19 cellular contexts compared by ENCODE assay signal in the genomic region with DNA sequence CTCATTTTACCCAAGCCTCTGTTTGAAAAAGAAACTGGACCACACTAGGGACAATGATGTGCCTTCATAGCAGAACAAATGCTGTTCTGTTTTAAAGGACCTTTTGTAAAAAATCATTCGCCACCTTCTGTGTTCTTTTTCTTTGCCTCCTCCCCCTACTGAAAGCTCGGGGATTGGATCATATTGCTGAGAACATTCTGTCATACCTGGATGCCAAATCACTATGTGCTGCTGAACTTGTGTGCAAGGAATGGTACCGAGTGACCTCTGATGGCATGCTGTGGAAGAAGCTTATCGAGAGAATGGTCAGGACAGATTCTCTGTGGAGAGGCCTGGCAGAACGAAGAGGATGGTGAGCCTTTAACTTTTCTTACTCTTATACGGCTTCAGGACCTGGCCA.
"Had no signal": no experiment of that assay in that cellular context is flagged by ENCODE, and none has a peak within 500 bp of the region (broad histone marks: within the 10 kb centered on the region; RNA-seq: fewer than 3 reads in every experiment).

No MANE protein-coding gene starts in this region.

- H2AFZ ChIP-seq: neural progenitor cell had no signal

- H3K36me3 ChIP-seq: neural progenitor cell, suprapubic skin, transverse colon had no signal

- H3K4me2 ChIP-seq: neural progenitor cell had no signal

- H3K4me3 Mint-ChIP-seq: activated CD4-positive, alpha-beta T cell treated with anti-CD3 and anti-CD28 coated beads, Interleukin-2, amount 10 ng/mL, durations not matched to agents 24 days and 14 days; activated CD8-positive, alpha-beta T cell treated with anti-CD3 and anti-CD28 coated beads for 36 hours; activated naive CD8-positive, alpha-beta T cell treated with anti-CD3 and anti-CD28 coated beads, Interleukin-2, amount 50 U/mL, for 24 hours; activated T-helper 1 cell treated with anti-CD3 and anti-CD28 coated beads, Interleukin-12 subunit alpha, Interleukin-12 subunit beta, Interleukin-2, Interleukin-4 antibody, amounts not matched to agents 30 ng/mL and 10 ng/mL and 1 ng/mL, durations not matched to agents 14 hours and 24 hours and 36 hours; naive thymus-derived CD8-positive, alpha-beta T cell; neural progenitor cell; stimulated activated naive CD8-positive, alpha-beta T cell treated with anti-CD3 and anti-CD28 coated beads, Interleukin-15, Interleukin-2, amounts not matched to agents 100 ng/mL and 50 ng/mL, for 24 hours; T-helper 17 cell had no signal

- DNase-seq: activated CD4-positive, alpha-beta T cell treated with anti-CD3 and anti-CD28 coated beads, Interleukin-2, amount 10 ng/mL, durations not matched to agents 24 days and 14 days; activated CD4-positive, CD25-positive, alpha-beta regulatory T cell; activated CD8-positive, alpha-beta T cell treated with anti-CD3 and anti-CD28 coated beads for 36 hours; activated gamma-delta T cell; activated naive CD4-positive, alpha-beta T cell treated with anti-CD3 and anti-CD28 coated beads, Interleukin-2, amount 50 U/mL, for 16 hours; activated naive CD8-positive, alpha-beta T cell treated with anti-CD3 and anti-CD28 coated beads, Interleukin-2, amount 50 U/mL, for 24 hours; body of pancreas; islet precursor cell; naive thymus-derived CD8-positive, alpha-beta T cell; SW 1271; T-helper 17 cell; transverse colon had no signal

- H3K4me1 Mint-ChIP-seq: naive thymus-derived CD8-positive, alpha-beta T cell; T-helper 17 cell had no signal

- H3K9me3 Mint-ChIP-seq: activated CD4-positive, alpha-beta T cell treated with anti-CD3 and anti-CD28 coated beads, Interleukin-2, amount 10 ng/mL, durations not matched to agents 24 days and 14 days; activated CD8-positive, alpha-beta T cell treated with anti-CD3 and anti-CD28 coated beads for 36 hours; activated naive CD8-positive, alpha-beta T cell treated with anti-CD3 and anti-CD28 coated beads, Interleukin-2, amount 50 U/mL, for 24 hours; activated T-helper 1 cell treated with anti-CD3 and anti-CD28 coated beads, Interleukin-12 subunit alpha, Interleukin-12 subunit beta, Interleukin-2, Interleukin-4 antibody, amounts not matched to agents 30 ng/mL and 10 ng/mL and 1 ng/mL, durations not matched to agents 14 hours and 24 hours and 36 hours; naive thymus-derived CD8-positive, alpha-beta T cell; neural progenitor cell; stimulated activated naive CD8-positive, alpha-beta T cell treated with anti-CD3 and anti-CD28 coated beads, Interleukin-15, Interleukin-2, amounts not matched to agents 100 ng/mL and 50 ng/mL, for 24 hours had no signal

- H3K27me3 ChIP-seq: body of pancreas, cardiac muscle cell, esophagus muscularis mucosa, neural progenitor cell, suprapubic skin, transverse colon had no signal

- H3K9me3 ChIP-seq: body of pancreas, esophagus muscularis mucosa, suprapubic skin, transverse colon had no signal

- H3K27ac ChIP-seq: body of pancreas, cardiac muscle cell, esophagus muscularis mucosa, neural progenitor cell, suprapubic skin, transverse colon had no signal

- H3K4me3 ChIP-seq: body of pancreas, cardiac muscle cell, esophagus muscularis mucosa, lung, neural progenitor cell, suprapubic skin, transverse colon had no signal

- H3K4me1 ChIP-seq: body of pancreas, esophagus muscularis mucosa, suprapubic skin had no signal

- H3K27ac Mint-ChIP-seq: activated CD4-positive, alpha-beta T cell treated with anti-CD3 and anti-CD28 coated beads, Interleukin-2, amount 10 ng/mL, durations not matched to agents 24 days and 14 days; activated CD8-positive, alpha-beta T cell treated with anti-CD3 and anti-CD28 coated beads for 36 hours; activated naive CD8-positive, alpha-beta T cell treated with anti-CD3 and anti-CD28 coated beads, Interleukin-2, amount 50 U/mL, for 24 hours; activated T-helper 1 cell treated with anti-CD3 and anti-CD28 coated beads, Interleukin-12 subunit alpha, Interleukin-12 subunit beta, Interleukin-2, Interleukin-4 antibody, amounts not matched to agents 30 ng/mL and 10 ng/mL and 1 ng/mL, durations not matched to agents 14 hours and 24 hours and 36 hours; naive thymus-derived CD8-positive, alpha-beta T cell; neural progenitor cell; stimulated activated naive CD8-positive, alpha-beta T cell treated with anti-CD3 and anti-CD28 coated beads, Interleukin-15, Interleukin-2, amounts not matched to agents 100 ng/mL and 50 ng/mL, for 24 hours; T-helper 17 cell had no signal

- ATAC-seq: activated CD8-positive, alpha-beta T cell treated with anti-CD3 and anti-CD28 coated beads for 36 hours; activated naive CD8-positive, alpha-beta T cell treated with anti-CD3 and anti-CD28 coated beads, Interleukin-2, amount 50 U/mL, for 24 hours; body of pancreas; naive thymus-derived CD8-positive, alpha-beta T cell; T-helper 17 cell had no signal

- H3K27me3 Mint-ChIP-seq: activated CD4-positive, alpha-beta T cell treated with anti-CD3 and anti-CD28 coated beads, Interleukin-2, amount 10 ng/mL, durations not matched to agents 24 days and 14 days; activated CD8-positive, alpha-beta T cell treated with anti-CD3 and anti-CD28 coated beads for 36 hours; activated naive CD8-positive, alpha-beta T cell treated with anti-CD3 and anti-CD28 coated beads, Interleukin-2, amount 50 U/mL, for 24 hours; naive thymus-derived CD8-positive, alpha-beta T cell; stimulated activated naive CD8-positive, alpha-beta T cell treated with anti-CD3 and anti-CD28 coated beads, Interleukin-15, Interleukin-2, amounts not matched to agents 100 ng/mL and 50 ng/mL, for 24 hours; T-helper 17 cell had no signal
